ENCODE assay signal across 19 cellular contexts in genomic region chr11:62778441-62778840, GRCh38. TPM values are rescaled to one million over a fixed set of nuclear protein-coding genes. Genes with fewer than 3 reads are reported as not detected.
DNase-seq lines count a peak whose midpoint lies in the region; ATAC-seq and TF ChIP-seq lines count a peak whose summit lies in the region.
"Had no signal": no experiment of that assay in that cellular context is flagged by ENCODE, and none has a peak within 500 bp of the region (broad histone marks: within the 10 kb centered on the region; RNA-seq: fewer than 3 reads in every experiment).

No MANE protein-coding gene starts in this region.

- POLR2A ChIA-PET in activated CD4-positive, alpha-beta T cell treated with anti-CD3 and anti-CD28 coated beads for 36 hours (lab: Charles Lee) = no interaction called here
- POLR2A ChIA-PET in WTC11 (lab: Charles Lee) = no interaction called here

- intact Hi-C loops in activated CD4-positive, alpha-beta T cell treated with anti-CD3 and anti-CD28 coated beads for 36 hours (cut with DNase I, micrococcal nuclease) = no loop called here

- H3K4me1 Mint-ChIP-seq in activated CD4-positive, alpha-beta T cell treated with anti-CD3 and anti-CD28 coated beads for 36 hours = peaks cover 21% of the 10 kb centered on the region
- H3K4me1 Mint-ChIP-seq in WTC11 = no peaks in the 10 kb centered on the region
- peaks cover 6 to 7% of the 10 kb centered on the region in 2 donors for H3K4me1 Mint-ChIP-seq in natural killer cell treated with Interleukin-12 subunit alpha and Interleukin-12 subunit beta and Interleukin-15 and Interleukin-18, amount 100 ng/mL, for 72 hours (ENCODE audit: low read depth in 2 of 2)

- CTCF ChIA-PET in activated CD4-positive, alpha-beta T cell treated with anti-CD3 and anti-CD28 coated beads for 36 hours (lab: Charles Lee) = interaction anchor here (1.1 kb wide), 1 partner anchor 99 kb away, joined by 3 read pairs; no protein-coding TSS in a partner anchor
- CTCF ChIA-PET in WTC11 (lab: Charles Lee) = interaction anchor here (11.6 kb wide), 1 partner anchor 8 kb away, joined by 121 read pairs; the partner anchor contains the start of gene TMEM179B

- no peak for ATAC-seq in activated CD4-positive, alpha-beta T cell treated with anti-CD3 and anti-CD28 coated beads for 36 hours
- no peak for ATAC-seq in WTC11
- peak; percentile 4 to 60 for ATAC-seq in natural killer cell treated with Interleukin-12 subunit alpha and Interleukin-12 subunit beta and Interleukin-15 and Interleukin-18, amount 100 ng/mL, for 72 hours
- ATAC-seq in GM21528 (IDR thresholded peaks at IDR 0.05; ENCODE audit: low FRiP score, unreplicated experiment) = no peak
- ATAC-seq: left lung, sciatic nerve had no signal

- H3K36me3 Mint-ChIP-seq in activated CD4-positive, alpha-beta T cell treated with anti-CD3 and anti-CD28 coated beads for 36 hours (ENCODE audit: low read depth) = peaks cover 28% of the 10 kb centered on the region
- peaks cover 60% of the 10 kb centered on the region for H3K36me3 Mint-ChIP-seq in WTC11
- no peaks in the 10 kb centered on the region for H3K36me3 Mint-ChIP-seq in natural killer cell treated with Interleukin-12 subunit alpha and Interleukin-12 subunit beta and Interleukin-15 and Interleukin-18, amount 100 ng/mL, for 72 hours
- H3K36me3 Mint-ChIP-seq: natural killer cell had no signal

- no peak overlapping the region for H3K4me3 Mint-ChIP-seq in activated CD4-positive, alpha-beta T cell treated with anti-CD3 and anti-CD28 coated beads for 36 hours
- H3K4me3 Mint-ChIP-seq in WTC11 = no peak overlapping the region
- H3K4me3 Mint-ChIP-seq in natural killer cell treated with Interleukin-12 subunit alpha and Interleukin-12 subunit beta and Interleukin-15 and Interleukin-18, amount 100 ng/mL, for 72 hours = no peak overlapping the region
- H3K4me3 Mint-ChIP-seq: natural killer cell had no signal

- no peaks in the 10 kb centered on the region for H3K27me3 Mint-ChIP-seq in activated CD4-positive, alpha-beta T cell treated with anti-CD3 and anti-CD28 coated beads for 36 hours
- H3K27me3 Mint-ChIP-seq in WTC11 (ENCODE audit: low read depth) = no peaks in the 10 kb centered on the region
- no peaks in the 10 kb centered on the region for H3K27me3 Mint-ChIP-seq in natural killer cell treated with Interleukin-12 subunit alpha and Interleukin-12 subunit beta and Interleukin-15 and Interleukin-18, amount 100 ng/mL, for 72 hours

- peak overlapping the region; percentile 15 for H3K27ac Mint-ChIP-seq in activated CD4-positive, alpha-beta T cell treated with anti-CD3 and anti-CD28 coated beads for 36 hours
- H3K27ac Mint-ChIP-seq in WTC11 = peak overlapping the region; percentile 89
- peak overlapping the region in 1 of 2 donors; percentile 74 for H3K27ac Mint-ChIP-seq in natural killer cell treated with Interleukin-12 subunit alpha and Interleukin-12 subunit beta and Interleukin-15 and Interleukin-18, amount 100 ng/mL, for 72 hours

- no peak for TF ChIP-seq CTCF in WTC11 (IDR thresholded peaks at IDR 0.05)

- H3K9me3 Mint-ChIP-seq in activated CD4-positive, alpha-beta T cell treated with anti-CD3 and anti-CD28 coated beads for 36 hours (ENCODE audit: low read depth) = no peaks in the 10 kb centered on the region
- H3K9me3 Mint-ChIP-seq in WTC11 = no peaks in the 10 kb centered on the region
- no peaks in the 10 kb centered on the region for H3K9me3 Mint-ChIP-seq in natural killer cell treated with Interleukin-12 subunit alpha and Interleukin-12 subunit beta and Interleukin-15 and Interleukin-18, amount 100 ng/mL, for 72 hours
- H3K9me3 Mint-ChIP-seq: natural killer cell had no signal

- DNase-seq in activated CD4-positive, alpha-beta T cell treated with anti-CD3 and anti-CD28 coated beads for 36 hours = no peak
- no peak for DNase-seq in activated CD4-positive, alpha-beta T cell treated with anti-CD3 and anti-CD28 coated beads for 1 hour
- no peak for DNase-seq in WTC11 (ENCODE audit: low spot score)
- DNase-seq in natural killer cell treated with Interleukin-12 subunit alpha and Interleukin-12 subunit beta and Interleukin-15 and Interleukin-18, amount 100 ng/mL, for 72 hours (ENCODE audit: low spot score) = peak; percentile 55
- DNase-seq in DMS79 (lab: John Stamatoyannopoulos, UW) = no peak
- DNase-seq: activated CD4-positive, alpha-beta T cell treated with anti-CD3 and anti-CD28 coated beads, Interleukin-2, amount 50 U/mL, for 48 hours; amniotic stem cell; C1 segment of cervical spinal cord; DMS 273 treated with DMSO at 0.1 percent for 48 hours; GDM1; Kasumi-1; left lung; natural killer cell; NCI-H1930; NCI-H226; SIG-M5; stimulated activated CD4-positive, alpha-beta T cell treated with anti-CD3 and anti-CD28 coated beads, Interleukin-15, amount 100 ng/mL, for 24 hours had no signal

TF ChIP-seq in WTC11, 78 proteins besides CTCF, POLR2A, EP300 and RAD21:
- TF ChIP-seq ZNF263 (CRISPR knock-in tag; IDR thresholded peaks at IDR 0.05; ENCODE audit: low read depth) (no peak), ELF4 (CRISPR knock-in tag; IDR thresholded peaks at IDR 0.05; ENCODE audit: low read depth) (no peak), RORB (CRISPR knock-in tag; IDR thresholded peaks at IDR 0.05) (no peak), ZNF512 (CRISPR knock-in tag; IDR thresholded peaks at IDR 0.05; ENCODE audit: borderline replicate concordance) (no peak), FOXJ3 (CRISPR knock-in tag; IDR thresholded peaks at IDR 0.05; ENCODE audit: borderline replicate concordance) (no peak)
- TF ChIP-seq, protein P1, sequence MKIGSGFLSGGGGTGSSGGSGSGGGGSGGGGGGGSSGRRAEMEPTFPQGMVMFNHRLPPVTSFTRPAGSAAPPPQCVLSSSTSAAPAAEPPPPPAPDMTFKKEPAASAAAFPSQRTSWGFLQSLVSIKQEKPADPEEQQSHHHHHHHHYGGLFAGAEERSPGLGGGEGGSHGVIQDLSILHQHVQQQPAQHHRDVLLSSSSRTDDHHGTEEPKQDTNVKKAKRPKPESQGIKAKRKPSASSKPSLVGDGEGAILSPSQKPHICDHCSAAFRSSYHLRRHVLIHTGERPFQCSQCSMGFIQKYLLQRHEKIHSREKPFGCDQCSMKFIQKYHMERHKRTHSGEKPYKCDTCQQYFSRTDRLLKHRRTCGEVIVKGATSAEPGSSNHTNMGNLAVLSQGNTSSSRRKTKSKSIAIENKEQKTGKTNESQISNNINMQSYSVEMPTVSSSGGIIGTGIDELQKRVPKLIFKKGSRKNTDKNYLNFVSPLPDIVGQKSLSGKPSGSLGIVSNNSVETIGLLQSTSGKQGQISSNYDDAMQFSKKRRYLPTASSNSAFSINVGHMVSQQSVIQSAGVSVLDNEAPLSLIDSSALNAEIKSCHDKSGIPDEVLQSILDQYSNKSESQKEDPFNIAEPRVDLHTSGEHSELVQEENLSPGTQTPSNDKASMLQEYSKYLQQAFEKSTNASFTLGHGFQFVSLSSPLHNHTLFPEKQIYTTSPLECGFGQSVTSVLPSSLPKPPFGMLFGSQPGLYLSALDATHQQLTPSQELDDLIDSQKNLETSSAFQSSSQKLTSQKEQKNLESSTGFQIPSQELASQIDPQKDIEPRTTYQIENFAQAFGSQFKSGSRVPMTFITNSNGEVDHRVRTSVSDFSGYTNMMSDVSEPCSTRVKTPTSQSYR (CRISPR knock-in tag; IDR thresholded peaks at IDR 0.05) = no peak

RNA-seq across cellular contexts. Expression of gene TAF6L, which starts 7.2 kb away (rescaled TPM):
- 10 to 100 TPM; 10.2 to 12.6 TPM for total RNA-seq in activated CD4-positive, alpha-beta T cell treated with anti-CD3 and anti-CD28 coated beads for 36 hours
- 33.8 to 42.1 TPM (median 36.3 TPM) in 3 replicates for total RNA-seq in WTC11 (2021)
- 10 to 100 TPM; 13.9 to 34.1 TPM for total RNA-seq in natural killer cell treated with Interleukin-12 subunit alpha and Interleukin-12 subunit beta and Interleukin-15 and Interleukin-18, amount 100 ng/mL, for 72 hours

RNA-seq across cellular contexts. Expression of gene TMEM179B, which starts 8.8 kb away (rescaled TPM):
- total RNA-seq in activated CD4-positive, alpha-beta T cell treated with anti-CD3 and anti-CD28 coated beads for 36 hours = 10 to 100 TPM; 19.5 to 35.9 TPM
- 21.4 to 23.6 TPM (median 22.2 TPM) in 3 replicates for total RNA-seq in WTC11 (2021)
- total RNA-seq in natural killer cell treated with Interleukin-12 subunit alpha and Interleukin-12 subunit beta and Interleukin-15 and Interleukin-18, amount 100 ng/mL, for 72 hours = 10 to 100 TPM; 30.5 to 31.1 TPM

RNA-seq across cellular contexts. Expression of gene TMEM223, which starts 13.4 kb away (rescaled TPM):
- 10 to 100 TPM; 11.1 to 12.6 TPM for total RNA-seq in activated CD4-positive, alpha-beta T cell treated with anti-CD3 and anti-CD28 coated beads for 36 hours
- 25.5 to 26.4 TPM (median 25.9 TPM) in 3 replicates for total RNA-seq in WTC11 (2021)
- total RNA-seq in natural killer cell treated with Interleukin-12 subunit alpha and Interleukin-12 subunit beta and Interleukin-15 and Interleukin-18, amount 100 ng/mL, for 72 hours = 10 to 100 TPM; 13.0 to 20.1 TPM

RNA-seq across cellular contexts. Expression of gene POLR2G, which starts 17.1 kb away (rescaled TPM):
- 100 to 1,000 TPM in 1 of 2 experiments, 10 to 100 TPM in 1; 87.1 to 125 TPM for total RNA-seq in activated CD4-positive, alpha-beta T cell treated with anti-CD3 and anti-CD28 coated beads for 36 hours
- total RNA-seq in WTC11 (2021) = 81.3 to 101 TPM (median 84.3 TPM) in 3 replicates
- total RNA-seq in natural killer cell treated with Interleukin-12 subunit alpha and Interleukin-12 subunit beta and Interleukin-15 and Interleukin-18, amount 100 ng/mL, for 72 hours = 100 to 1,000 TPM in 1 of 2 donors, 10 to 100 TPM in 1; 93.3 to 127 TPM

RNA-seq across cellular contexts. Expression of gene ZBTB3, which starts 24.5 kb away (rescaled TPM):
- 10 to 100 TPM in 1 of 2 experiments, 1 to 10 TPM in 1; 6.0 to 10.2 TPM for total RNA-seq in activated CD4-positive, alpha-beta T cell treated with anti-CD3 and anti-CD28 coated beads for 36 hours
- 82.3 to 88.1 TPM (median 88.0 TPM) in 3 replicates for total RNA-seq in WTC11 (2021)
- 1 to 10 TPM; 6.5 to 8.1 TPM for total RNA-seq in natural killer cell treated with Interleukin-12 subunit alpha and Interleukin-12 subunit beta and Interleukin-15 and Interleukin-18, amount 100 ng/mL, for 72 hours

Comparison
In these comparisons a context has a peak if more than half of its experiments do, and no peak if none do; other contexts are left out.
1. ATAC-seq: peak in natural killer cell treated with Interleukin-12 subunit alpha and Interleukin-12 subunit beta and Interleukin-15 and Interleukin-18, amount 100 ng/mL, for 72 hours (2 of 2); none in activated CD4-positive, alpha-beta T cell treated with anti-CD3 and anti-CD28 coated beads for 36 hours (single experiment), WTC11 (single experiment) and GM21528 (single experiment).